In the genomic region with DNA sequence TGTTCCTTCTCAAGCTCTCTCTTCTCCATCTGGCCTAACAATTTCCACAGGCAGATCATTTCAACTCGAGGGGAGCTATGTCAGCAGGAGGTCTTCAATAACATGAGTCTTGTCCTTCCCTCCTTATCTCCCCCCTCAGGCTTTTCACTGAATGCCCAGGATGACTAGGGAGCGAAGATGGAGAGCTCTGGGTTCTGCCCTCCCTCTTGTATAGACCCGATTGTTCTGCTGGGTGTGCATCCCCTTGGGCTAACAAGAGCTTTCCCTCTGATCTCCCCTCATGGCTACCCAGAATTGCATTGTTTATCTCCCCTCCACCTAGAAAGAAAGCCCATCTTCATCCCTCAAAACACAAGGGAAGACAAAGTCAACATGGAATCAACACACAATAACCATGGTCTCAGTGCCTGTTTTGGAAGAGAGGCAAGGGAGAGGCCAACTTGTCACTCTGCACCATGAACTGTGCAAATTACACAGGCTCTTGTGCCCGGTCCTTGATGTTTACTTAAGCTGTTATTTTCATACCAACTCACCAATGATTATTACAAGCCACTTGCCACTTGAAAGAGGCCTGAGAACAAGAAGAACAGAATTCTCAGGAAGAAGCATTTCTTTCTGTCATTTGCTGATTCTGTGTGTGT, we compare ENCODE assay signal across 12 cellular contexts.
DNase-seq lines count a peak whose midpoint lies in the region; FAIRE-seq and TF ChIP-seq lines count a peak whose summit lies in the region.
"Had no signal": no experiment of that assay in that cellular context is flagged by ENCODE, and none has a peak within 500 bp of the region (broad histone marks: within the 10 kb centered on the region; RNA-seq: fewer than 3 reads in every experiment).

No MANE protein-coding gene starts in this region.

- H3K4ac ChIP-seq in mesendoderm (ENCODE audit: low read depth, low read length), result no peak overlapping the region

- no peak overlapping the region for H3K4me3 ChIP-seq in mesendoderm (ENCODE audit: low read length)
- H3K4me3 ChIP-seq in Caco-2 (ENCODE audit: low read depth, low read length), result no peak overlapping the region
- no peak overlapping the region for H3K4me3 ChIP-seq in lower leg skin (ENCODE audit: low read depth, poor library complexity, severe bottlenecking)
- H3K4me3 ChIP-seq: colonic mucosa, upper lobe of left lung had no signal

- TF ChIP-seq CTCF in Caco-2 (IDR thresholded peaks at IDR 0.05; ENCODE audit: insufficient read depth in 1 of 2, low read depth in 1 of 2, low read length in 1 of 2, severe bottlenecking in 1 of 2, unreplicated experiment in 1 of 2), result no peak
- TF ChIP-seq CTCF in lower leg skin (IDR thresholded peaks at IDR 0.05), result no peak
- TF ChIP-seq CTCF in endothelial cell (IDR thresholded peaks at IDR 0.05; ENCODE audit: unreplicated experiment), result no peak

- H3K4me3 Mint-ChIP-seq in Caco-2 (ENCODE audit: unreplicated experiment) (no peak overlapping the region), endothelial cell (ENCODE audit: unreplicated experiment) (no peak overlapping the region)
- no peak overlapping the region for H3K4me3 Mint-ChIP-seq in activated CD4-positive, alpha-beta T cell treated with anti-CD3 and anti-CD28 coated beads, Interleukin-2, amount 10 ng/mL, durations not matched to agents 7 days and 5 days
- H3K4me3 Mint-ChIP-seq: activated T-cell treated with anti-CD3 and anti-CD28 coated beads, Interleukin-2, amount 50 U/mL, for 24 hours had no signal

- no peak overlapping the region for H2AK5ac ChIP-seq in mesendoderm (ENCODE audit: low read length)

- no TSS peak for BruUV-seq in Caco-2 (replicated peaks; lab: Mats Ljungman, UMichigan)

- H3K9ac ChIP-seq in mesendoderm (ENCODE audit: low read length), result no peak overlapping the region

- WGBS in mesendoderm (ENCODE audit: extremely low coverage, insufficient coverage, low lambda C conversion rate), result no CpG with 5 or more reads among the region's 4 CpGs
- 77 to 80% methylated on average over 4 of the region's 4 CpGs for WGBS in lower leg skin, 2 donors

- peak overlapping the region; percentile 7 for H2BK120ac ChIP-seq in mesendoderm (ENCODE audit: low read depth, low read length)

- H4K5ac ChIP-seq in mesendoderm (ENCODE audit: low read length), result no peak overlapping the region

- POLR2A ChIA-PET in Caco-2 (lab: Charles Lee), result no interaction called here
- POLR2A ChIA-PET in activated CD4-positive, alpha-beta T cell treated with anti-CD3 and anti-CD28 coated beads, Interleukin-2, amount 10 ng/mL, durations not matched to agents 7 days and 5 days (lab: Charles Lee), result no interaction called here

- peak; percentile 20 for FAIRE-seq in TTC549 (lab: Jason Lieb, UNC)

- H3K9me3 Mint-ChIP-seq in Caco-2 (ENCODE audit: unreplicated experiment), result no peaks in the 10 kb centered on the region
- no peaks in the 10 kb centered on the region for H3K9me3 Mint-ChIP-seq in endothelial cell (ENCODE audit: unreplicated experiment)
- H3K9me3 Mint-ChIP-seq in activated CD4-positive, alpha-beta T cell treated with anti-CD3 and anti-CD28 coated beads, Interleukin-2, amount 10 ng/mL, durations not matched to agents 7 days and 5 days, result no peaks in the 10 kb centered on the region
- H3K9me3 Mint-ChIP-seq: activated T-cell treated with anti-CD3 and anti-CD28 coated beads, Interleukin-2, amount 50 U/mL, for 24 hours had no signal

- intact Hi-C loops in Caco-2 (cut with micrococcal nuclease; ENCODE audit: unreplicated experiment) (loop anchor here (2.0 to 5.0 kb wide), 3 partner anchors 82 to 461 kb away; no protein-coding TSS in a partner anchor), lower leg skin (cut with DNase I; ENCODE audit: low total_unique reads) (loop anchor here (5.0 kb wide), 1 partner anchor 447 kb away; no protein-coding TSS in a partner anchor)

- H3K27ac ChIP-seq in mesendoderm (ENCODE audit: low read depth, low read length), result no peak overlapping the region
- H3K27ac ChIP-seq: colonic mucosa had no signal

- H3K23ac ChIP-seq in mesendoderm (ENCODE audit: low read length), result no peak overlapping the region

- H3K27me3 Mint-ChIP-seq in Caco-2 (ENCODE audit: insufficient read depth, unreplicated experiment) (no peaks in the 10 kb centered on the region), endothelial cell (ENCODE audit: unreplicated experiment) (peaks cover 2% of the 10 kb centered on the region)
- H3K27me3 Mint-ChIP-seq in activated CD4-positive, alpha-beta T cell treated with anti-CD3 and anti-CD28 coated beads, Interleukin-2, amount 10 ng/mL, durations not matched to agents 7 days and 5 days, result no peaks in the 10 kb centered on the region
- H3K27me3 Mint-ChIP-seq: activated T-cell treated with anti-CD3 and anti-CD28 coated beads, Interleukin-2, amount 50 U/mL, for 24 hours had no signal

- H3K27me3 ChIP-seq in mesendoderm (ENCODE audit: insufficient read depth, low read length, poor library complexity), result no peaks in the 10 kb centered on the region
- H3K27me3 ChIP-seq in Caco-2 (replicated peaks; ENCODE audit: control insufficient read depth, insufficient read depth, low read length), result no peaks in the 10 kb centered on the region
- H3K27me3 ChIP-seq: colonic mucosa, upper lobe of left lung had no signal

- no peak overlapping the region for H4K8ac ChIP-seq in mesendoderm (ENCODE audit: low read depth, low read length)

- peaks cover 13% of the 10 kb centered on the region for H3K4me1 Mint-ChIP-seq in Caco-2 (ENCODE audit: low read depth, unreplicated experiment)
- peaks cover 14% of the 10 kb centered on the region for H3K4me1 Mint-ChIP-seq in endothelial cell (ENCODE audit: unreplicated experiment)
- peaks cover 1% of the 10 kb centered on the region for H3K4me1 Mint-ChIP-seq in activated CD4-positive, alpha-beta T cell treated with anti-CD3 and anti-CD28 coated beads, Interleukin-2, amount 10 ng/mL, durations not matched to agents 7 days and 5 days

- H3K4me2 ChIP-seq in mesendoderm (ENCODE audit: low read length), result no peak overlapping the region

- H3K36me3 Mint-ChIP-seq in Caco-2 (ENCODE audit: insufficient read depth, unreplicated experiment), result peaks cover 10% of the 10 kb centered on the region
- H3K36me3 Mint-ChIP-seq in endothelial cell (ENCODE audit: low read depth, unreplicated experiment), result no peaks in the 10 kb centered on the region
- H3K36me3 Mint-ChIP-seq in activated CD4-positive, alpha-beta T cell treated with anti-CD3 and anti-CD28 coated beads, Interleukin-2, amount 10 ng/mL, durations not matched to agents 7 days and 5 days (ENCODE audit: low read depth), result no peaks in the 10 kb centered on the region

- DNase-seq in DMS153 (lab: John Stamatoyannopoulos, UW) (peak; percentile 47), NCI-H1694 (lab: John Stamatoyannopoulos, UW) (peak; percentile 22), mesendoderm (peak; percentile 61), Caco-2 (no peak), lower leg skin (ENCODE audit: low spot score in 2 of 2) (no peak), endothelial cell (ENCODE audit: low spot score) (no peak)
- no peak for DNase-seq in activated CD4-positive, alpha-beta T cell treated with anti-CD3 and anti-CD28 coated beads, Interleukin-2, amount 10 ng/mL, durations not matched to agents 7 days and 5 days
- DNase-seq: activated CD4-positive, CD25-positive, alpha-beta regulatory T cell; activated T-cell treated with anti-CD3 and anti-CD28 coated beads, Interleukin-2, amount 50 U/mL, for 24 hours; colonic mucosa; upper lobe of left lung had no signal

- H2BK5ac ChIP-seq in mesendoderm (ENCODE audit: low read length), result no peak overlapping the region

- H3K56ac ChIP-seq in mesendoderm (ENCODE audit: low read length), result no peak overlapping the region

- H3K36me3 ChIP-seq in mesendoderm (ENCODE audit: control insufficient read depth, insufficient read depth, low read length), result no peaks in the 10 kb centered on the region
- no peaks in the 10 kb centered on the region for H3K36me3 ChIP-seq in Caco-2 (ENCODE audit: control insufficient read depth, insufficient read depth, low read length)
- H3K36me3 ChIP-seq: colonic mucosa had no signal

- CTCF ChIA-PET in Caco-2 (lab: Charles Lee), result interaction anchor here (0.6 to 1.7 kb wide), 4 partner anchors 38 to 460 kb away, joined by 3 to 7 read pairs (median 6); no protein-coding TSS in a partner anchor
- CTCF ChIA-PET in activated CD4-positive, alpha-beta T cell treated with anti-CD3 and anti-CD28 coated beads, Interleukin-2, amount 10 ng/mL, durations not matched to agents 7 days and 5 days (lab: Charles Lee), result interaction anchor here (0.9 to 3.2 kb wide), 5 partner anchors 7 to 465 kb away, joined by 3 to 23 read pairs (median 3); no protein-coding TSS in a partner anchor

- no peak overlapping the region for H3K18ac ChIP-seq in mesendoderm (ENCODE audit: low read length)

- no peaks in the 10 kb centered on the region for H3K79me1 ChIP-seq in mesendoderm (ENCODE audit: low read length)

- H3K79me2 ChIP-seq in mesendoderm (ENCODE audit: control insufficient read depth, insufficient read depth, low read length), result no peaks in the 10 kb centered on the region

- H3K27ac Mint-ChIP-seq in Caco-2 (ENCODE audit: unreplicated experiment) (no peak overlapping the region), endothelial cell (ENCODE audit: unreplicated experiment) (no peak overlapping the region)
- H3K27ac Mint-ChIP-seq in activated CD4-positive, alpha-beta T cell treated with anti-CD3 and anti-CD28 coated beads, Interleukin-2, amount 10 ng/mL, durations not matched to agents 7 days and 5 days, result no peak overlapping the region
- H3K27ac Mint-ChIP-seq: activated T-cell treated with anti-CD3 and anti-CD28 coated beads, Interleukin-2, amount 50 U/mL, for 24 hours had no signal

- no peak overlapping the region for H2BK15ac ChIP-seq in mesendoderm (replicated peaks; ENCODE audit: low read depth)

- peaks cover 2% of the 10 kb centered on the region for H3K4me1 ChIP-seq in mesendoderm (ENCODE audit: control insufficient read depth, low read depth, low read length)
- H3K4me1 ChIP-seq in Caco-2, result no peaks in the 10 kb centered on the region

- no peaks in the 10 kb centered on the region for H3K9me3 ChIP-seq in Caco-2
- H3K9me3 ChIP-seq: colonic mucosa, upper lobe of left lung had no signal

- no peak for TF ChIP-seq POLR2A in lower leg skin (IDR thresholded peaks at IDR 0.05)

Comparison
In these comparisons a context has a peak if more than half of its experiments do, and no peak if none do; other contexts are left out.
1. DNase-seq: peak in DMS153 (single experiment), NCI-H1694 (single experiment) and mesendoderm (single experiment); none in Caco-2 (0 of 2), lower leg skin (0 of 2), endothelial cell (single experiment) and activated CD4-positive, alpha-beta T cell treated with anti-CD3 and anti-CD28 coated beads, Interleukin-2, amount 10 ng/mL, durations not matched to agents 7 days and 5 days (single experiment).